In the genomic region with DNA sequence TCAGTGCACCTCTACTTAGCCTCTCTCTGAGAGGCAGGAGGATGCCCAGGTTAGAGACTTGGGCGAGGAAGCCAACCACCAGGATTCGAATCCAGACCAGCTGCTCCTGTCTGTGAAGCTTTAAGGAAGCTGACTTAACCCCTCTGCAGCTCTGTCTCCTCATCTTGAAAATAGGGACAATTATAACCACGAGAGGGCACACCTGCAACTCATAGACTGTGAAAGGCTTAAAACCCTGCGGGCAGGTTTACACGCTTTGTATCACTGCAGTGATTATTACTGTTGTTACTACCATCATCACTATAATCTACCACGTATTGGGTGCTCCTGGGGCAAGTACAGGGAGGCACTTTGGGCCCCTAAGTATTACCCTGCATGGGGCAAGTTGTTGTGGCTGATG, we compare ENCODE assay signal across 8 cellular contexts.
DNase-seq lines count a peak whose midpoint lies in the region; TF ChIP-seq lines count a peak whose summit lies in the region.

No MANE protein-coding gene starts in this region.

- no peak overlapping the region for H3K4me3 ChIP-seq in retinal pigment epithelial cell (ENCODE audit: low read length)

- intact Hi-C loops in CD14-positive monocyte (cut with micrococcal nuclease), result no loop called here

- no peak overlapping the region for H3K4me3 Mint-ChIP-seq in activated T-cell treated with anti-CD3 and anti-CD28 coated beads, Interleukin-2, amount 50 U/mL, for 24 hours
- no peak overlapping the region for H3K4me3 Mint-ChIP-seq in CD14-positive monocyte

- peak; percentile 37 for TF ChIP-seq CTCF in retinal pigment epithelial cell (conservative IDR thresholded peaks at IDR 0.05; ENCODE audit: low read depth, low read length)
- no peak for TF ChIP-seq CTCF in CD14-positive monocyte (IDR thresholded peaks at IDR 0.05)

- no peaks in the 10 kb centered on the region for H3K27me3 Mint-ChIP-seq in activated T-cell treated with anti-CD3 and anti-CD28 coated beads, Interleukin-2, amount 50 U/mL, for 24 hours
- H3K27me3 Mint-ChIP-seq in CD14-positive monocyte (ENCODE audit: low read depth in 3 of 3), result peaks cover 7 to 11% (median 9%) of the 10 kb centered on the region in 3 donors

- peaks cover 11% of the 10 kb centered on the region for H3K9me3 Mint-ChIP-seq in activated T-cell treated with anti-CD3 and anti-CD28 coated beads, Interleukin-2, amount 50 U/mL, for 24 hours
- H3K9me3 Mint-ChIP-seq in CD14-positive monocyte, result peaks cover 0 to 13% (median 3%) of the 10 kb centered on the region in 7 donors

- no peaks in the 10 kb centered on the region for H3K36me3 Mint-ChIP-seq in activated T-cell treated with anti-CD3 and anti-CD28 coated beads, Interleukin-2, amount 50 U/mL, for 24 hours (ENCODE audit: low read depth)
- no peaks in the 10 kb centered on the region for H3K36me3 Mint-ChIP-seq in CD14-positive monocyte

- H3K27ac Mint-ChIP-seq in activated T-cell treated with anti-CD3 and anti-CD28 coated beads, Interleukin-2, amount 50 U/mL, for 24 hours, result peak overlapping the region; percentile 8
- H3K27ac Mint-ChIP-seq in CD14-positive monocyte, result no peak overlapping the region

- H3K4me1 Mint-ChIP-seq in activated T-cell treated with anti-CD3 and anti-CD28 coated beads, Interleukin-2, amount 50 U/mL, for 24 hours (ENCODE audit: low read depth), result peaks cover 41% of the 10 kb centered on the region
- no peaks in the 10 kb centered on the region for H3K4me1 Mint-ChIP-seq in CD14-positive monocyte

- DNase-seq in activated naive CD4-positive, alpha-beta T cell treated with Interleukin-2 at 50 U/mL for 16 hours, result peak; percentile 27
- no peak for DNase-seq in activated naive CD4-positive, alpha-beta T cell (lab: John Stamatoyannopoulos, UW)
- peak; percentile 47 for DNase-seq in NCI-H1436 treated with DMSO at 0.1 percent for 48 hours (lab: John Stamatoyannopoulos, UW)
- peak; percentile 41 for DNase-seq in activated T-cell treated with anti-CD3 and anti-CD28 coated beads, Interleukin-2, amount 50 U/mL, for 24 hours
- no peak for DNase-seq in retinal pigment epithelial cell (ENCODE audit: low read depth)
- no peak for DNase-seq in CD14-positive monocyte (ENCODE audit: low spot score)
- no peak for DNase-seq in MV-4-11 (lab: John Stamatoyannopoulos, UW)
- DNase-seq in islet precursor cell, result no peak

Comparison
In these comparisons a context has a peak if more than half of its experiments do, and no peak if none do; other contexts are left out.
1. DNase-seq: peak in activated naive CD4-positive, alpha-beta T cell treated with Interleukin-2 at 50 U/mL for 16 hours (single experiment), NCI-H1436 treated with DMSO at 0.1 percent for 48 hours (single experiment) and activated T-cell treated with anti-CD3 and anti-CD28 coated beads, Interleukin-2, amount 50 U/mL, for 24 hours (single experiment); none in activated naive CD4-positive, alpha-beta T cell (0 of 4), retinal pigment epithelial cell (single experiment), CD14-positive monocyte (single experiment), MV-4-11 (single experiment) and islet precursor cell (single experiment).